Comparison of ENCODE assay signal across 3 cellular contexts in genomic region chr12:124007810-124008570, GRCh38.
TF ChIP-seq lines count a peak whose summit lies in the region.

No MANE protein-coding gene starts in this region.

TF ChIP-seq in SK-N-SH treated with all-trans-retinoic acid at 6 μM for 48 hours, 23 proteins besides CTCF, POLR2A, EP300 and RAD21:
- TF ChIP-seq RARB (CRISPR knock-in tag; IDR thresholded peaks at IDR 0.05): no peak
- no peak for TF ChIP-seq ESRRG (CRISPR knock-in tag; IDR thresholded peaks at IDR 0.05)
- no peak for TF ChIP-seq SNAI2 (CRISPR knock-in tag; IDR thresholded peaks at IDR 0.05)
- no peak for TF ChIP-seq CREB5 (CRISPR knock-in tag; IDR thresholded peaks at IDR 0.05; ENCODE audit: low read depth)
- TF ChIP-seq ZNF70 (CRISPR knock-in tag; IDR thresholded peaks at IDR 0.05): no peak
- no peak for TF ChIP-seq ZNF8 (CRISPR knock-in tag; IDR thresholded peaks at IDR 0.05)
- no peak for TF ChIP-seq ZC3H10 (CRISPR knock-in tag; IDR thresholded peaks at IDR 0.05)
- TF ChIP-seq CSRNP3 (CRISPR knock-in tag; IDR thresholded peaks at IDR 0.05): no peak
- TF ChIP-seq TOX (CRISPR knock-in tag; IDR thresholded peaks at IDR 0.05; ENCODE audit: borderline replicate concordance): no peak
- no peak for TF ChIP-seq ARNTL (CRISPR knock-in tag; IDR thresholded peaks at IDR 0.05; ENCODE audit: borderline replicate concordance, low read depth)
- TF ChIP-seq TSHZ2 (CRISPR knock-in tag; IDR thresholded peaks at IDR 0.05): no peak
- TF ChIP-seq PPARA (CRISPR knock-in tag; IDR thresholded peaks at IDR 0.05; ENCODE audit: borderline replicate concordance): no peak
TF ChIP-seq in SK-N-SH treated with all-trans-retinoic acid at 6 μM for 48 hours: peak in this region for 0.

TF ChIP-seq in SK-N-SH, 30 proteins besides CTCF, POLR2A, EP300 and RAD21:
- TF ChIP-seq RFX5 (IDR thresholded peaks at IDR 0.05; ENCODE audit: low read length) (no peak), JUND (IDR thresholded peaks at IDR 0.05) (no peak), MXI1 (IDR thresholded peaks at IDR 0.05; ENCODE audit: low read depth, low read length) (no peak), IRF3 (IDR thresholded peaks at IDR 0.05; ENCODE audit: low read depth, low read length) (no peak), SIN3A (IDR thresholded peaks at IDR 0.05; ENCODE audit: borderline replicate concordance, low read depth, low read length) (no peak), RCOR1 (IDR thresholded peaks at IDR 0.05; ENCODE audit: low read length) (no peak), GABPA (IDR thresholded peaks at IDR 0.05; ENCODE audit: low read depth) (no peak), ELF1 (IDR thresholded peaks at IDR 0.05) (no peak), GATA2 (CRISPR knock-in tag; IDR thresholded peaks at IDR 0.05) (no peak), FOXM1 (IDR thresholded peaks at IDR 0.05; ENCODE audit: low read depth) (no peak)
- TF ChIP-seq, protein P1, sequence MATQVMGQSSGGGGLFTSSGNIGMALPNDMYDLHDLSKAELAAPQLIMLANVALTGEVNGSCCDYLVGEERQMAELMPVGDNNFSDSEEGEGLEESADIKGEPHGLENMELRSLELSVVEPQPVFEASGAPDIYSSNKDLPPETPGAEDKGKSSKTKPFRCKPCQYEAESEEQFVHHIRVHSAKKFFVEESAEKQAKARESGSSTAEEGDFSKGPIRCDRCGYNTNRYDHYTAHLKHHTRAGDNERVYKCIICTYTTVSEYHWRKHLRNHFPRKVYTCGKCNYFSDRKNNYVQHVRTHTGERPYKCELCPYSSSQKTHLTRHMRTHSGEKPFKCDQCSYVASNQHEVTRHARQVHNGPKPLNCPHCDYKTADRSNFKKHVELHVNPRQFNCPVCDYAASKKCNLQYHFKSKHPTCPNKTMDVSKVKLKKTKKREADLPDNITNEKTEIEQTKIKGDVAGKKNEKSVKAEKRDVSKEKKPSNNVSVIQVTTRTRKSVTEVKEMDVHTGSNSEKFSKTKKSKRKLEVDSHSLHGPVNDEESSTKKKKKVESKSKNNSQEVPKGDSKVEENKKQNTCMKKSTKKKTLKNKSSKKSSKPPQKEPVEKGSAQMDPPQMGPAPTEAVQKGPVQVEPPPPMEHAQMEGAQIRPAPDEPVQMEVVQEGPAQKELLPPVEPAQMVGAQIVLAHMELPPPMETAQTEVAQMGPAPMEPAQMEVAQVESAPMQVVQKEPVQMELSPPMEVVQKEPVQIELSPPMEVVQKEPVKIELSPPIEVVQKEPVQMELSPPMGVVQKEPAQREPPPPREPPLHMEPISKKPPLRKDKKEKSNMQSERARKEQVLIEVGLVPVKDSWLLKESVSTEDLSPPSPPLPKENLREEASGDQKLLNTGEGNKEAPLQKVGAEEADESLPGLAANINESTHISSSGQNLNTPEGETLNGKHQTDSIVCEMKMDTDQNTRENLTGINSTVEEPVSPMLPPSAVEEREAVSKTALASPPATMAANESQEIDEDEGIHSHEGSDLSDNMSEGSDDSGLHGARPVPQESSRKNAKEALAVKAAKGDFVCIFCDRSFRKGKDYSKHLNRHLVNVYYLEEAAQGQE (IDR thresholded peaks at IDR 0.05; ENCODE audit: low read depth, low read length): no peak

TF ChIP-seq in K562, 482 proteins besides CTCF, POLR2A, EP300 and RAD21:
- TF ChIP-seq BCL6 (CRISPR knock-in tag; IDR thresholded peaks at IDR 0.05) (no peak), ZNF134 (CRISPR knock-in tag; conservative IDR thresholded peaks at IDR 0.05) (no peak), JUN (IDR thresholded peaks at IDR 0.05; ENCODE audit: borderline replicate concordance, low read depth, low read length) (no peak), JUN (CRISPR knock-in tag; IDR thresholded peaks at IDR 0.05; ENCODE audit: borderline replicate concordance) (no peak)
- TF ChIP-seq, protein P2, sequence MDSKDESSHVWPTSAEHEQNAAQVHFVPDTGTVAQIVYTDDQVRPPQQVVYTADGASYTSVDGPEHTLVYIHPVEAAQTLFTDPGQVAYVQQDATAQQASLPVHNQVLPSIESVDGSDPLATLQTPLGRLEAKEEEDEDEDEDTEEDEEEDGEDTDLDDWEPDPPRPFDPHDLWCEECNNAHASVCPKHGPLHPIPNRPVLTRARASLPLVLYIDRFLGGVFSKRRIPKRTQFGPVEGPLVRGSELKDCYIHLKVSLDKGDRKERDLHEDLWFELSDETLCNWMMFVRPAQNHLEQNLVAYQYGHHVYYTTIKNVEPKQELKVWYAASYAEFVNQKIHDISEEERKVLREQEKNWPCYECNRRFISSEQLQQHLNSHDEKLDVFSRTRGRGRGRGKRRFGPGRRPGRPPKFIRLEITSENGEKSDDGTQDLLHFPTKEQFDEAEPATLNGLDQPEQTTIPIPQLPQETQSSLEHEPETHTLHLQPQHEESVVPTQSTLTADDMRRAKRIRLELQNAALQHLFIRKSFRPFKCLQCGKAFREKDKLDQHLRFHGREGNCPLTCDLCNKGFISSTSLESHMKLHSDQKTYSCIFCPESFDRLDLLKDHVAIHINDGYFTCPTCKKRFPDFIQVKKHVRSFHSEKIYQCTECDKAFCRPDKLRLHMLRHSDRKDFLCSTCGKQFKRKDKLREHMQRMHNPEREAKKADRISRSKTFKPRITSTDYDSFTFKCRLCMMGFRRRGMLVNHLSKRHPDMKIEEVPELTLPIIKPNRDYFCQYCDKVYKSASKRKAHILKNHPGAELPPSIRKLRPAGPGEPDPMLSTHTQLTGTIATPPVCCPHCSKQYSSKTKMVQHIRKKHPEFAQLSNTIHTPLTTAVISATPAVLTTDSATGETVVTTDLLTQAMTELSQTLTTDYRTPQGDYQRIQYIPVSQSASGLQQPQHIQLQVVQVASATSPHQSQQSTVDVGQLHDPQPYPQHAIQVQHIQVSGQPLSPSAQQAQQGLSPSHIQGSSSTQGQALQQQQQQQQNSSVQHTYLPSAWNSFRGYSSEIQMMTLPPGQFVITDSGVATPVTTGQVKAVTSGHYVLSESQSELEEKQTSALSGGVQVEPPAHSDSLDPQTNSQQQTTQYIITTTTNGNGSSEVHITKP (IDR thresholded peaks at IDR 0.05; ENCODE audit: partially characterized antibody): no peak
